Comparison of ENCODE assay signal across 28 cellular contexts in genomic region chr14:53183071-53183470, GRCh38.
"Had no signal": no experiment of that assay in that cellular context is flagged by ENCODE, and none has a peak within 500 bp of the region (broad histone marks: within the 10 kb centered on the region; RNA-seq: fewer than 3 reads in every experiment).

No MANE protein-coding gene starts in this region.

- H3K9me3 ChIP-seq: heart right ventricle, thoracic aorta, tibial nerve, upper lobe of left lung had no signal

- H3K36me3 Mint-ChIP-seq: memory B cell, neural progenitor cell had no signal

- H3K4me1 ChIP-seq: parathyroid adenoma had no signal

- H3K4me3 ChIP-seq: dorsolateral prefrontal cortex, heart right ventricle, lung, neural progenitor cell, thoracic aorta, tibial nerve, upper lobe of left lung had no signal

- H3K36me3 ChIP-seq: heart right ventricle, neural progenitor cell, thoracic aorta, tibial nerve, upper lobe of left lung had no signal

- FAIRE-seq: keratinocyte had no signal

- H3K4me2 ChIP-seq: neural progenitor cell had no signal

- H3K27ac Mint-ChIP-seq: immature natural killer cell; memory B cell; naive thymus-derived CD4-positive, alpha-beta T cell; nephron; progenitor cell of endocrine pancreas; stimulated activated memory B cell treated with anti-CD40 and anti-IgM and Interleukin-4, amounts not matched to agents 10 μg/mL and 1 μg/mL and 100 μg/mL, for 72 hours; stimulated activated naive CD8-positive, alpha-beta T cell treated with anti-CD3 and anti-CD28 coated beads, Interleukin-15, Interleukin-2, amounts not matched to agents 100 ng/mL and 50 ng/mL, for 24 hours had no signal

- H3K9me3 Mint-ChIP-seq: nephron; neural progenitor cell; stimulated activated naive CD8-positive, alpha-beta T cell treated with anti-CD3 and anti-CD28 coated beads, Interleukin-15, Interleukin-2, amounts not matched to agents 100 ng/mL and 50 ng/mL, for 24 hours had no signal

- DNase-seq: cerebellar nuclear complex; cortex of kidney; dorsolateral prefrontal cortex; effector CD4-positive, alpha-beta T cell; glutamatergic neuron; heart right ventricle; hippocampal formation; immature natural killer cell; left ventricle myocardium superior; midbrain; naive thymus-derived CD4-positive, alpha-beta T cell; stimulated activated CD4-positive, alpha-beta T cell treated with anti-CD3 and anti-CD28 coated beads, Interleukin-2, amount 100 ng/mL, for 24 hours; stimulated activated CD4-positive, alpha-beta T cell treated with anti-CD3 and anti-CD28 coated beads, Interleukin-4, amount 100 ng/mL, for 4 hours; upper lobe of left lung had no signal

- H3K27me3 ChIP-seq: dorsolateral prefrontal cortex, heart right ventricle, neural progenitor cell, tibial nerve, upper lobe of left lung had no signal

- H3K9ac ChIP-seq: neural progenitor cell, parathyroid adenoma had no signal

- ATAC-seq: esophagus mucosa; foreskin keratinocyte; left ventricle myocardium superior; naive thymus-derived CD4-positive, alpha-beta T cell; stimulated activated memory B cell treated with anti-CD40 and anti-IgM and Interleukin-4, amounts not matched to agents 10 μg/mL and 1 μg/mL and 100 μg/mL, for 72 hours had no signal

- H2AFZ ChIP-seq: neural progenitor cell, parathyroid adenoma had no signal

- H3K4me3 Mint-ChIP-seq: immature natural killer cell; memory B cell; naive thymus-derived CD4-positive, alpha-beta T cell; nephron; neural progenitor cell; stimulated activated memory B cell treated with anti-CD40 and anti-IgM and Interleukin-4, amounts not matched to agents 10 μg/mL and 1 μg/mL and 100 μg/mL, for 72 hours; stimulated activated naive CD8-positive, alpha-beta T cell treated with anti-CD3 and anti-CD28 coated beads, Interleukin-15, Interleukin-2, amounts not matched to agents 100 ng/mL and 50 ng/mL, for 24 hours had no signal

- H3K79me2 ChIP-seq: parathyroid adenoma had no signal

- H3K27ac ChIP-seq: dorsolateral prefrontal cortex, epithelial cell of prostate, foreskin keratinocyte, heart right ventricle, neural progenitor cell, parathyroid adenoma, thoracic aorta, tibial nerve, upper lobe of left lung had no signal
